8 cellular contexts compared by ENCODE assay signal in genomic region chr6:31572041-31572911, GRCh38. TPM values are rescaled to one million over a fixed set of nuclear protein-coding genes. Genes with fewer than 3 reads are reported as not detected.
DNase-seq lines count a peak whose midpoint lies in the region; ATAC-seq and TF ChIP-seq lines count a peak whose summit lies in the region.

Gene LTA, plus strand, starts transcription at chr6:31572289. Its CDS starts 454 bp downstream, at chr6:31572743.

- peaks cover 92% of the 10 kb centered on the region for H3K4me1 Mint-ChIP-seq in CD8-positive, alpha-beta T cell (ENCODE audit: low read depth)
- H3K4me1 Mint-ChIP-seq in activated CD4-positive, alpha-beta memory T cell treated with anti-CD3 and anti-CD28 coated beads, Interleukin-2, amount 10 ng/mL, durations not matched to agents 7 days and 5 days = peaks cover 87% of the 10 kb centered on the region

- CTCF ChIA-PET in CD8-positive, alpha-beta T cell (lab: Charles Lee) = interaction anchor here (1.4 to 36.4 kb wide), 3 partner anchors 16 to 26 kb away, joined by 3 to 1206 read pairs (median 448); partner anchors contain the start of genes ATP6V1G2, DDX39B, LST1 and LTB
- CTCF ChIA-PET in activated CD4-positive, alpha-beta memory T cell treated with anti-CD3 and anti-CD28 coated beads, Interleukin-2, amount 10 ng/mL, durations not matched to agents 7 days and 5 days (lab: Charles Lee) = interaction anchor here (5.1 to 18.7 kb wide), 5 partner anchors 10 to 26 kb away, joined by 53 to 640 read pairs (median 70); partner anchors contain the start of genes ATP6V1G2, DDX39B, LST1 and LTB

- H3K4me1 ChIP-seq in CD8-positive, alpha-beta T cell (ENCODE audit: insufficient read depth, low read length) = peaks cover 82% of the 10 kb centered on the region
- H3K4me1 ChIP-seq in mucosa of descending colon (ENCODE audit: low read depth) (peaks cover 3% of the 10 kb centered on the region), left ventricle myocardium inferior (peaks cover 9% of the 10 kb centered on the region), right atrium auricular region (no peaks in the 10 kb centered on the region)

- H3K27me3 Mint-ChIP-seq in CD8-positive, alpha-beta T cell (ENCODE audit: low read depth) = no peaks in the 10 kb centered on the region
- H3K27me3 Mint-ChIP-seq in activated CD4-positive, alpha-beta memory T cell treated with anti-CD3 and anti-CD28 coated beads, Interleukin-2, amount 10 ng/mL, durations not matched to agents 7 days and 5 days = peaks cover 22% of the 10 kb centered on the region

- H3K9me3 ChIP-seq in CD8-positive, alpha-beta T cell (ENCODE audit: low read length) = no peaks in the 10 kb centered on the region
- H3K9me3 ChIP-seq in mucosa of descending colon (no peaks in the 10 kb centered on the region), left ventricle myocardium inferior (replicated peaks) (no peaks in the 10 kb centered on the region), right atrium auricular region (no peaks in the 10 kb centered on the region)

- no peaks in the 10 kb centered on the region for H3K9me3 Mint-ChIP-seq in CD8-positive, alpha-beta T cell
- no peaks in the 10 kb centered on the region for H3K9me3 Mint-ChIP-seq in activated CD4-positive, alpha-beta memory T cell treated with anti-CD3 and anti-CD28 coated beads, Interleukin-2, amount 10 ng/mL, durations not matched to agents 7 days and 5 days

- H3K4me3 ChIP-seq in CD8-positive, alpha-beta T cell (ENCODE audit: low read depth, low read length) = peak within 1 kb of the TSS; percentile 86
- no peak within 1 kb of the TSS for H3K4me3 ChIP-seq in mucosa of descending colon
- H3K4me3 ChIP-seq in left ventricle myocardium inferior = no peak within 1 kb of the TSS
- no peak within 1 kb of the TSS for H3K4me3 ChIP-seq in right atrium auricular region

- peaks cover 15% of the 10 kb centered on the region for H3K36me3 Mint-ChIP-seq in CD8-positive, alpha-beta T cell
- H3K36me3 Mint-ChIP-seq in activated CD4-positive, alpha-beta memory T cell treated with anti-CD3 and anti-CD28 coated beads, Interleukin-2, amount 10 ng/mL, durations not matched to agents 7 days and 5 days (ENCODE audit: low read depth) = peaks cover 32% of the 10 kb centered on the region

- peak within 1 kb of the TSS; percentile 86 for H3K27ac ChIP-seq in CD8-positive, alpha-beta T cell (ENCODE audit: low read depth, low read length)
- H3K27ac ChIP-seq in left ventricle myocardium inferior (replicated peaks) (no peak within 1 kb of the TSS), right atrium auricular region (no peak within 1 kb of the TSS)

- no peaks in the 10 kb centered on the region for H3K36me3 ChIP-seq in CD8-positive, alpha-beta T cell (ENCODE audit: insufficient read depth, low read length)
- H3K36me3 ChIP-seq in mucosa of descending colon (ENCODE audit: low read depth) = no peaks in the 10 kb centered on the region
- H3K36me3 ChIP-seq in left ventricle myocardium inferior = no peaks in the 10 kb centered on the region
- H3K36me3 ChIP-seq in right atrium auricular region = no peaks in the 10 kb centered on the region

- peak in 6 of 7 experiments; percentile 56 to 83 (median 74) for DNase-seq in CD8-positive, alpha-beta T cell
- DNase-seq in activated CD4-positive, alpha-beta memory T cell treated with anti-CD3 and anti-CD28 coated beads, Interleukin-2, amount 10 ng/mL, durations not matched to agents 7 days and 5 days = peak; percentile 79
- peak in 2 of 3 donors; percentile 42 to 75 for DNase-seq in mucosa of descending colon
- DNase-seq in Right ventricle myocardium inferior (ENCODE audit: missing footprints) = no peak
- DNase-seq in left ventricle myocardium inferior = no peak
- no peak for DNase-seq in right atrium auricular region (ENCODE audit: low spot score)
- DNase-seq in OCI-M2 (lab: John Stamatoyannopoulos, UW; ENCODE audit: unreplicated experiment) = no peak

- no peak for TF ChIP-seq CTCF in CD8-positive, alpha-beta T cell (IDR thresholded peaks at IDR 0.05)
- TF ChIP-seq CTCF in mucosa of descending colon (IDR thresholded peaks at IDR 0.05) (no peak), left ventricle myocardium inferior (IDR thresholded peaks at IDR 0.05; ENCODE audit: borderline replicate concordance) (no peak), right atrium auricular region (IDR thresholded peaks at IDR 0.05) (no peak)

- H3K27ac Mint-ChIP-seq in CD8-positive, alpha-beta T cell = peak within 1 kb of the TSS; percentile 99
- peak within 1 kb of the TSS; percentile 96 for H3K27ac Mint-ChIP-seq in activated CD4-positive, alpha-beta memory T cell treated with anti-CD3 and anti-CD28 coated beads, Interleukin-2, amount 10 ng/mL, durations not matched to agents 7 days and 5 days

- ATAC-seq in CD8-positive, alpha-beta T cell = peak; percentile 64
- ATAC-seq in HG02973 (IDR thresholded peaks at IDR 0.05; ENCODE audit: unreplicated experiment) (peak; percentile 33), mucosa of descending colon (peak; percentile 61), Right ventricle myocardium inferior (no peak)

- POLR2A ChIA-PET in CD8-positive, alpha-beta T cell (lab: Charles Lee) = interaction anchor here (0.7 to 2.8 kb wide), 2 partner anchors 9 to 16 kb away, joined by 4 to 11 read pairs; partner anchors contain the start of gene LTB
- POLR2A ChIA-PET in activated CD4-positive, alpha-beta memory T cell treated with anti-CD3 and anti-CD28 coated beads, Interleukin-2, amount 10 ng/mL, durations not matched to agents 7 days and 5 days (lab: Charles Lee) = interaction anchor here (1.1 to 36.9 kb wide), 8 partner anchors 0 to 165 kb away, joined by 3 to 1578 read pairs (median 108); partner anchors contain the start of genes ATP6V1G2, CLIC1, DDX39B and LST1

- no peaks in the 10 kb centered on the region for H3K27me3 ChIP-seq in CD8-positive, alpha-beta T cell (ENCODE audit: insufficient read depth, low read length)
- H3K27me3 ChIP-seq in left ventricle myocardium inferior (ENCODE audit: low read depth) (no peaks in the 10 kb centered on the region), right atrium auricular region (no peaks in the 10 kb centered on the region)

- H3K4me3 Mint-ChIP-seq in CD8-positive, alpha-beta T cell = peak within 1 kb of the TSS; percentile 97
- peak within 1 kb of the TSS; percentile 94 for H3K4me3 Mint-ChIP-seq in activated CD4-positive, alpha-beta memory T cell treated with anti-CD3 and anti-CD28 coated beads, Interleukin-2, amount 10 ng/mL, durations not matched to agents 7 days and 5 days

- intact Hi-C loops in CD8-positive, alpha-beta T cell (cut with DNase I, micrococcal nuclease) = loop anchor here (1.0 kb wide), 4 partner anchors 8 to 25 kb away; partner anchors contain the start of gene NFKBIL1 (in 1 of the 2)
- intact Hi-C loops in mucosa of descending colon (cut with DNase I, micrococcal nuclease) = no loop called here
- intact Hi-C loops in Right ventricle myocardium inferior (cut with DNase I) = no loop called here
- intact Hi-C loops in left ventricle myocardium inferior (cut with micrococcal nuclease) = no loop called here

RNA-seq across cellular contexts. Expression of gene LTA, which starts in this region (rescaled TPM):
- total RNA-seq in CD8-positive, alpha-beta T cell = 10 to 100 TPM; 17.1 to 17.2 TPM
- total RNA-seq in activated CD4-positive, alpha-beta memory T cell treated with anti-CD3 and anti-CD28 coated beads, Interleukin-2, amount 10 ng/mL, durations not matched to agents 7 days and 5 days = 10 to 100 TPM; 37.2 to 38.4 TPM
- total RNA-seq in mucosa of descending colon (under 1 TPM in 2 of 3 donors, not detected in 1; 0.20 to 0.22 TPM), Right ventricle myocardium inferior (not detected), left ventricle myocardium inferior (not detected), right atrium auricular region (not detected)

Comparison
In these comparisons a context has a peak if more than half of its experiments do, and no peak if none do; other contexts are left out.
1. RNA of gene LTA (total RNA-seq): 37.2 to 38.4 TPM in activated CD4-positive, alpha-beta memory T cell treated with anti-CD3 and anti-CD28 coated beads, Interleukin-2, amount 10 ng/mL, durations not matched to agents 7 days and 5 days and 17.1 to 17.2 TPM in CD8-positive, alpha-beta T cell; 0.20 to 0.22 TPM in mucosa of descending colon, not detected in right atrium auricular region, not detected in Right ventricle myocardium inferior (single experiment) and not detected in left ventricle myocardium inferior (single experiment); every median in the first group is over 10 times any median in the second.
2. Peak in DNase-seq and ATAC-seq in mucosa of descending colon; RNA of the gene not detected or under 1 TPM.
3. DNase-seq: peak in CD8-positive, alpha-beta T cell (6 of 7) and activated CD4-positive, alpha-beta memory T cell treated with anti-CD3 and anti-CD28 coated beads, Interleukin-2, amount 10 ng/mL, durations not matched to agents 7 days and 5 days (single experiment); none in Right ventricle myocardium inferior (single experiment), left ventricle myocardium inferior (single experiment), right atrium auricular region (single experiment) and OCI-M2 (single experiment).
4. intact Hi-C loops: an anchor here in CD8-positive, alpha-beta T cell (1.0 kb wide); none called in mucosa of descending colon, Right ventricle myocardium inferior and left ventricle myocardium inferior.